1 cellular context compared by ENCODE assay signal in the genomic region with DNA sequence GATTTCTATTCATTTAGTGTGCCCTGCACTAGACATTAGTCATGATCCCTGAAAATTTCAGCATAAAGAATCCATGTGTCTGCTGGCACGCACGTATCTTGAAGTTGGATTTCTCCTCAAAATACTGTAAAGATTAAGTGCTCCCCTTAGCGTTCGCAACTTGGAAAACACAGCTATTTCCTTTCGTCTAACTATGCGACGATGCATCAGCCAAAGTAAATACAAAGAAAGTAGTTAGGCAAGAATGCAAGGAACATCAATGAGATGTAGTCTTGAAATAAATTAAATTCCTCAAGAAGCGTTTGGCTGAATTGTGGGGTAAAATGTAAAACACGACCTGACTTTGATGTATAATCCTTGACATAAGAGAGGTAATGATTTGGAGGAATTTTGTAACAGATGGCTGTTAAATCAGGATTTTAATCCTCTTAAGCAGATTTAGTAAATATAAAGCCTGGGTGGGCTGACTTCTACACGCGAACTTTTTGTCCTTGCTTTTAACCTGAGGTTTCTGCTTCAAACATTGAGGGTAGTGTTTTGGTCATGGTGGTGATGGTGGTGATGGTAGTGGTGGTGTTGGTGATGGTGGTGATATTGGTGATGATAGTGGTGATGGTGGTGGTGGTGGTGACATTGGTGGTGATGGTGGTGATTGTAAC.
TF ChIP-seq lines count a peak whose summit lies in the region.

No MANE protein-coding gene starts in this region.

TF ChIP-seq in endothelial cell of umbilical vein, 7 proteins besides CTCF, POLR2A, EP300 and RAD21:
- TF ChIP-seq FOS (IDR thresholded peaks at IDR 0.05; ENCODE audit: borderline replicate concordance, insufficient read depth, low read length) (no peak), EZH2 (IDR thresholded peaks at IDR 0.05; ENCODE audit: borderline replicate concordance, low read depth, low read length, severe bottlenecking) (no peak), MYC (IDR thresholded peaks at IDR 0.05; ENCODE audit: low read depth, low read length) (no peak), JUN (IDR thresholded peaks at IDR 0.05; ENCODE audit: borderline replicate concordance, insufficient read depth, insufficient read length, low read depth) (no peak), GATA2 (IDR thresholded peaks at IDR 0.05; ENCODE audit: insufficient read depth, insufficient read length, low read depth, low read length) (no peak), POLR2AphosphoS5 (IDR thresholded peaks at IDR 0.05; ENCODE audit: insufficient read depth, low read depth, low read length) (no peak)
- TF ChIP-seq, protein P1, sequence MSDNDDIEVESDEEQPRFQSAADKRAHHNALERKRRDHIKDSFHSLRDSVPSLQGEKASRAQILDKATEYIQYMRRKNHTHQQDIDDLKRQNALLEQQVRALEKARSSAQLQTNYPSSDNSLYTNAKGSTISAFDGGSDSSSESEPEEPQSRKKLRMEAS (IDR thresholded peaks at IDR 0.05; ENCODE audit: insufficient read depth, insufficient read length), result no peak
